Comparison of ENCODE assay signal across 8 cellular contexts in the genomic region with DNA sequence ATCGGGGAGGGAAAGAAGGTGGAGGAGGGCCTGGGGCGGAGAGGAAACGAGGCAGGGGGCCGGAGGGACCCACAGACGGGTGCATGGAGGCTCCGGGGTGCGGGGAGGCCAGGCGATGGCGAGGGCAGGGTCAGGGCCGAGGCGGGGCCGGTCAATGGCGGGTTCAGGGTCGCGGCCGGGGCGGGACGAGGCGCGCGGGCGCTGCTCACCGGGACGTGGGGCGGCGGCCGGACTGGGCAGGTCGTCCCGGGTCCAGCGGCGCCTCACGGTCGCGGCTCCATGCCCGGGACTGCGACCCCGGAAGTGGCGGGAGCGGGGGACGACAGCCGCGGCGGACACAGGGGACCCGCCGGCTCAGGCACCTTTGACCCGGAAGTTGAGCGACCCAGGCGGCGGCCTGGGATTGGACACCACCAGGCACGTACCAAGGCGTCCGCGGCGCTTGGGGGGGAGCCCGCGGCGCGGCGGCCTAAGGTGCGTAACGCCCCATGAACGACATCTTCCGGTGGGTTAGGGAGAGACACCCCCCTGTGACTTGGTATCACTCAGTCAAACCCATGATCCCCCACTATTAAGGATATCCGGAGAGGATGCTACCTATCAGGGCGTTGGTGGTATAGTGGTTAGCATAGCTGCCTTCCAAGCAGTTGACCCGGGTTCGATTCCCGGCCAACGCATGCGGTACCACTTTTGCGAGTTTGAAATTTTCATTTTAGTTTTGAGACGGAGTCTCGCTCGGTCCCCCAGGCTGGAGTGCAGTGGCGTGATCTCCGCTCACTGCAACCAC. TPM values are rescaled to one million over a fixed set of nuclear protein-coding genes. Genes with fewer than 3 reads are reported as not detected.
DNase-seq lines count a peak whose midpoint lies in the region; ATAC-seq lines count a peak whose summit lies in the region.

Gene DPP9, minus strand, starts transcription at position 378 of the 787 bp plus-strand sequence. CDS start 3,936 bp downstream, outside the sequence.

- DNase-seq in AG20443 (ENCODE audit: low spot score) (peak; percentile 99), NCI-H460 (ENCODE audit: extremely low read depth, low read depth) (peak; percentile 95), cerebellar nuclear complex (lab: John Stamatoyannopoulos, UW) (peak; percentile 75 to 93), islet precursor cell (peak; percentile 99)
- peak; percentile 94 for DNase-seq in activated CD4-positive, CD25-positive, alpha-beta regulatory T cell treated with anti-CD3 and anti-CD28 coated beads, Interleukin-2, amount 50 U/mL, for 72 hours
- peak; percentile 95 to 100 (median 97) for DNase-seq in stimulated activated CD4-positive, alpha-beta T cell treated with anti-CD3 and anti-CD28 coated beads, Interleukin-12 subunit alpha, Interleukin-12 subunit beta, amount 100 ng/mL, for 48 hours (ENCODE audit: low read depth in 2 of 3, low spot score in 1 of 3)

- ATAC-seq in GM19043 (IDR thresholded peaks at IDR 0.05; ENCODE audit: low read depth, unreplicated experiment) = peak; percentile 95
- peak; percentile 78 for ATAC-seq in HG03378 (IDR thresholded peaks at IDR 0.05; ENCODE audit: unreplicated experiment)

RNA-seq across cellular contexts. Expression of gene DPP9, which starts in this region (rescaled TPM):
- total RNA-seq in NCI-H460 (2014; rRNA removed; shearing (Covaris generic)) = 27.9 and 28.4 TPM in 2 replicates
- polyA plus RNA-seq in NCI-H460 (2014; cell fraction: nucleus; rRNA removed) = 23.0 and 25.7 TPM in 2 replicates

Comparison
In these comparisons a context has a peak if more than half of its experiments do, and no peak if none do; other contexts are left out.
1. Peak in every context shown above with its lines: DNase-seq and ATAC-seq.